ENCODE assay signal across 13 cellular contexts in genomic region chr9:123111427-123111826, GRCh38.
DNase-seq lines count a peak whose midpoint lies in the region; ATAC-seq and TF ChIP-seq lines count a peak whose summit lies in the region.
"Had no signal": no experiment of that assay in that cellular context is flagged by ENCODE, and none has a peak within 500 bp of the region (broad histone marks: within the 10 kb centered on the region; RNA-seq: fewer than 3 reads in every experiment).

No MANE protein-coding gene starts in this region.

- no peak overlapping the region for H3K4me3 Mint-ChIP-seq in activated naive CD4-positive, alpha-beta T cell treated with anti-CD3 and anti-CD28 coated beads for 36 hours
- H3K4me3 Mint-ChIP-seq in activated CD8-positive, alpha-beta T cell treated with anti-CD3 and anti-CD28 coated beads, Interleukin-2, amount 10 ng/mL, durations not matched to agents 7 days and 5 days, result no peak overlapping the region

- peaks cover 0 to 16% of the 10 kb centered on the region in 2 donors for H3K4me1 ChIP-seq in right atrium auricular region

- ATAC-seq in activated naive CD4-positive, alpha-beta T cell treated with anti-CD3 and anti-CD28 coated beads, Interleukin-2, amount 50 U/mL, for 72 hours, result peak in 1 of 2 donors; percentile 4
- ATAC-seq in activated CD8-positive, alpha-beta T cell treated with anti-CD3 and anti-CD28 coated beads, Interleukin-2, amount 10 ng/mL, durations not matched to agents 7 days and 5 days, result peak; percentile 7
- no peak for ATAC-seq in omental fat pad (ENCODE audit: low FRiP score)

- no peaks in the 10 kb centered on the region for H3K9me3 ChIP-seq in right atrium auricular region

- DNase-seq in activated naive CD4-positive, alpha-beta T cell treated with anti-CD3 and anti-CD28 coated beads, Interleukin-2, amount 50 U/mL, for 72 hours (ENCODE audit: low spot score in 2 of 2), result no peak
- DNase-seq in activated naive CD4-positive, alpha-beta T cell treated with anti-CD3 and anti-CD28 coated beads for 36 hours, result no peak
- no peak for DNase-seq in activated CD8-positive, alpha-beta T cell treated with anti-CD3 and anti-CD28 coated beads, Interleukin-2, amount 10 ng/mL, durations not matched to agents 7 days and 5 days
- DNase-seq in right atrium auricular region (ENCODE audit: low spot score) (no peak), superior temporal gyrus (ENCODE audit: extremely low spot score) (peak; percentile 40), omental fat pad (ENCODE audit: low spot score) (no peak), GF-D8 (lab: John Stamatoyannopoulos, UW) (no peak), SKM-1 (lab: John Stamatoyannopoulos, UW; ENCODE audit: unreplicated experiment) (no peak)
- DNase-seq: AML-193; central memory CD4-positive, alpha-beta T cell; stimulated activated CD8-positive, alpha-beta memory T cell treated with anti-CD3 and anti-CD28 coated beads, Interleukin-4, amount 100 ng/mL, for 48 hours had no signal

- H3K27ac Mint-ChIP-seq in activated naive CD4-positive, alpha-beta T cell treated with anti-CD3 and anti-CD28 coated beads, Interleukin-2, amount 50 U/mL, for 72 hours, result peak overlapping the region; percentile 74 to 82
- no peak overlapping the region for H3K27ac Mint-ChIP-seq in activated naive CD4-positive, alpha-beta T cell treated with anti-CD3 and anti-CD28 coated beads for 36 hours
- H3K27ac Mint-ChIP-seq in activated CD8-positive, alpha-beta T cell treated with anti-CD3 and anti-CD28 coated beads, Interleukin-2, amount 10 ng/mL, durations not matched to agents 7 days and 5 days, result peak overlapping the region; percentile 43

- no peaks in the 10 kb centered on the region for H3K36me3 Mint-ChIP-seq in activated naive CD4-positive, alpha-beta T cell treated with anti-CD3 and anti-CD28 coated beads, Interleukin-2, amount 50 U/mL, for 72 hours
- peaks cover 2% of the 10 kb centered on the region for H3K36me3 Mint-ChIP-seq in activated naive CD4-positive, alpha-beta T cell treated with anti-CD3 and anti-CD28 coated beads for 36 hours (ENCODE audit: low read depth)
- no peaks in the 10 kb centered on the region for H3K36me3 Mint-ChIP-seq in activated CD8-positive, alpha-beta T cell treated with anti-CD3 and anti-CD28 coated beads, Interleukin-2, amount 10 ng/mL, durations not matched to agents 7 days and 5 days (ENCODE audit: low read depth)

- peak overlapping the region; percentile 41 to 59 for H3K27ac ChIP-seq in right atrium auricular region
- H3K27ac ChIP-seq: KMS-11 had no signal

- H3K4me3 ChIP-seq in right atrium auricular region, result peak overlapping the region in 1 of 2 donors; percentile 13
- H3K4me3 ChIP-seq: skin epidermis had no signal

- H3K27me3 ChIP-seq in right atrium auricular region, result no peaks in the 10 kb centered on the region

- H3K4me1 Mint-ChIP-seq in activated naive CD4-positive, alpha-beta T cell treated with anti-CD3 and anti-CD28 coated beads for 36 hours (ENCODE audit: low read depth), result peaks cover 15% of the 10 kb centered on the region
- H3K4me1 Mint-ChIP-seq in activated CD8-positive, alpha-beta T cell treated with anti-CD3 and anti-CD28 coated beads, Interleukin-2, amount 10 ng/mL, durations not matched to agents 7 days and 5 days (ENCODE audit: low read depth), result peaks cover 16% of the 10 kb centered on the region

- TF ChIP-seq CTCF in right atrium auricular region (IDR thresholded peaks at IDR 0.05), result no peak
- TF ChIP-seq CTCF in omental fat pad (IDR thresholded peaks at IDR 0.05), result no peak

- intact Hi-C loops in activated naive CD4-positive, alpha-beta T cell treated with anti-CD3 and anti-CD28 coated beads for 36 hours (cut with micrococcal nuclease), result no loop called here

- peaks cover 15% of the 10 kb centered on the region for H3K36me3 ChIP-seq in right atrium auricular region

- H3K9me3 Mint-ChIP-seq in activated naive CD4-positive, alpha-beta T cell treated with anti-CD3 and anti-CD28 coated beads, Interleukin-2, amount 50 U/mL, for 72 hours, result no peaks in the 10 kb centered on the region
- H3K9me3 Mint-ChIP-seq in activated naive CD4-positive, alpha-beta T cell treated with anti-CD3 and anti-CD28 coated beads for 36 hours, result no peaks in the 10 kb centered on the region
- no peaks in the 10 kb centered on the region for H3K9me3 Mint-ChIP-seq in activated CD8-positive, alpha-beta T cell treated with anti-CD3 and anti-CD28 coated beads, Interleukin-2, amount 10 ng/mL, durations not matched to agents 7 days and 5 days (ENCODE audit: insufficient read depth)

- H3K27me3 Mint-ChIP-seq in activated naive CD4-positive, alpha-beta T cell treated with anti-CD3 and anti-CD28 coated beads for 36 hours (ENCODE audit: low read depth), result no peaks in the 10 kb centered on the region
- no peaks in the 10 kb centered on the region for H3K27me3 Mint-ChIP-seq in activated CD8-positive, alpha-beta T cell treated with anti-CD3 and anti-CD28 coated beads, Interleukin-2, amount 10 ng/mL, durations not matched to agents 7 days and 5 days (ENCODE audit: low read depth)

- CTCF ChIA-PET in activated naive CD4-positive, alpha-beta T cell treated with anti-CD3 and anti-CD28 coated beads for 36 hours (lab: Charles Lee), result interaction anchor here (1.3 to 2.3 kb wide), 2 partner anchors 114 to 239 kb away, joined by 5 to 6 read pairs; no protein-coding TSS in a partner anchor
- CTCF ChIA-PET in activated CD8-positive, alpha-beta T cell treated with anti-CD3 and anti-CD28 coated beads, Interleukin-2, amount 10 ng/mL, durations not matched to agents 7 days and 5 days (lab: Charles Lee), result interaction anchor here (1.7 kb wide), 1 partner anchor 238 kb away, joined by 5 read pairs; no protein-coding TSS in a partner anchor

- POLR2A ChIA-PET in activated CD8-positive, alpha-beta T cell treated with anti-CD3 and anti-CD28 coated beads, Interleukin-2, amount 10 ng/mL, durations not matched to agents 7 days and 5 days (lab: Charles Lee), result no interaction called here
